ENCODE assay signal across 7 cellular contexts in genomic region chr15:72237286-72238224, GRCh38. TPM values are rescaled to one million over a fixed set of nuclear protein-coding genes. Genes with fewer than 3 reads are reported as not detected.
A peak's percentile ranks its signal among the peaks of the same experiment; 100 is the strongest.
DNase-seq lines count a peak whose midpoint lies in the region; ATAC-seq, FAIRE-seq and TF ChIP-seq lines count a peak whose summit lies in the region.

No MANE protein-coding gene starts in this region.

- DNase-seq in GM18507 (ENCODE audit: extremely low spot score, insufficient read length, low read depth), result no peak
- DNase-seq in Peyer's patch, result peak in 1 of 3 donors; percentile 75
- DNase-seq in activated T-helper 2 cell treated with anti-CD3 and anti-CD28 coated beads, Interferon-gamma antibody, Interleukin-2, Interleukin-4, amounts not matched to agents 10 μg/mL and 5 μg/mL and 100 μg/mL, durations not matched to agents 14 hours and 24 hours and 36 hours (ENCODE audit: low spot score), result peak; percentile 76
- DNase-seq in Right ventricle myocardium superior, result peak; percentile 60
- DNase-seq in stimulated activated CD4-positive, alpha-beta T cell treated with anti-CD3 and anti-CD28 coated beads, Interleukin-15, amount 100 ng/mL, for 24 hours, result peak; percentile 88
- no peak for DNase-seq in DMS153 treated with DMSO at 0.1 percent for 48 hours (lab: John Stamatoyannopoulos, UW; ENCODE audit: unreplicated experiment)

- intact Hi-C loops in activated T-helper 2 cell treated with anti-CD3 and anti-CD28 coated beads, Interferon-gamma antibody, Interleukin-2, Interleukin-4, amounts not matched to agents 10 μg/mL and 5 μg/mL and 100 μg/mL, durations not matched to agents 14 hours and 24 hours and 36 hours (cut with micrococcal nuclease), result loop anchor here (1.0 kb wide), 1 partner anchor 9 kb away; no protein-coding TSS in a partner anchor
- intact Hi-C loops in Right ventricle myocardium superior (cut with DNase I), result no loop called here

- H3K4me1 ChIP-seq in Peyer's patch, result peaks cover 0 to 17% (median 0%) of the 10 kb centered on the region in 4 donors

- peak overlapping the region in 3 of 4 donors; percentile 5 to 15 (median 8) for H3K27ac ChIP-seq in Peyer's patch

- no peaks in the 10 kb centered on the region for H3K9me3 ChIP-seq in Peyer's patch

- H3K4me1 Mint-ChIP-seq in activated T-helper 2 cell treated with anti-CD3 and anti-CD28 coated beads, Interferon-gamma antibody, Interleukin-2, Interleukin-4, amounts not matched to agents 10 μg/mL and 5 μg/mL and 100 μg/mL, durations not matched to agents 14 hours and 24 hours and 36 hours (ENCODE audit: low read depth), result peaks cover 37% of the 10 kb centered on the region

- no peak overlapping the region for H3K4me3 ChIP-seq in Peyer's patch

- peaks cover 0 to 21% (median 0%) of the 10 kb centered on the region in 3 donors for H3K36me3 ChIP-seq in Peyer's patch

- peak; percentile 80 for FAIRE-seq in GM18507 (lab: Jason Lieb, UNC)

- H3K36me3 Mint-ChIP-seq in activated T-helper 2 cell treated with anti-CD3 and anti-CD28 coated beads, Interferon-gamma antibody, Interleukin-2, Interleukin-4, amounts not matched to agents 10 μg/mL and 5 μg/mL and 100 μg/mL, durations not matched to agents 14 hours and 24 hours and 36 hours (ENCODE audit: low read depth), result peaks cover 25% of the 10 kb centered on the region

- peak; percentile 73 for ATAC-seq in HG02938 (IDR thresholded peaks at IDR 0.05; ENCODE audit: unreplicated experiment)
- peak; percentile 77 for ATAC-seq in Right ventricle myocardium superior (ENCODE audit: poor library complexity)

- H3K27me3 Mint-ChIP-seq in activated T-helper 2 cell treated with anti-CD3 and anti-CD28 coated beads, Interferon-gamma antibody, Interleukin-2, Interleukin-4, amounts not matched to agents 10 μg/mL and 5 μg/mL and 100 μg/mL, durations not matched to agents 14 hours and 24 hours and 36 hours (ENCODE audit: low read depth), result no peaks in the 10 kb centered on the region

- peak overlapping the region; percentile 80 for H3K27ac Mint-ChIP-seq in activated T-helper 2 cell treated with anti-CD3 and anti-CD28 coated beads, Interferon-gamma antibody, Interleukin-2, Interleukin-4, amounts not matched to agents 10 μg/mL and 5 μg/mL and 100 μg/mL, durations not matched to agents 14 hours and 24 hours and 36 hours

- no peaks in the 10 kb centered on the region for H3K9me3 Mint-ChIP-seq in activated T-helper 2 cell treated with anti-CD3 and anti-CD28 coated beads, Interferon-gamma antibody, Interleukin-2, Interleukin-4, amounts not matched to agents 10 μg/mL and 5 μg/mL and 100 μg/mL, durations not matched to agents 14 hours and 24 hours and 36 hours

- no peaks in the 10 kb centered on the region for H3K27me3 ChIP-seq in Peyer's patch

- TF ChIP-seq CTCF in Peyer's patch (IDR thresholded peaks at IDR 0.05), result no peak

- H3K4me3 Mint-ChIP-seq in activated T-helper 2 cell treated with anti-CD3 and anti-CD28 coated beads, Interferon-gamma antibody, Interleukin-2, Interleukin-4, amounts not matched to agents 10 μg/mL and 5 μg/mL and 100 μg/mL, durations not matched to agents 14 hours and 24 hours and 36 hours (ENCODE audit: low read depth), result peak overlapping the region; percentile 76

- TF ChIP-seq POLR2A in Peyer's patch (IDR thresholded peaks at IDR 0.05), result no peak

RNA-seq across cellular contexts. Expression of gene PKM, which starts 6.6 kb away (rescaled TPM):
- 100 to 1,000 TPM; 307 to 392 (median 318) TPM for total RNA-seq in Peyer's patch
- 2,347 and 2,391 TPM in 2 replicates for total RNA-seq in activated T-helper 2 cell treated with anti-CD3 and anti-CD28 coated beads, Interferon-gamma antibody, Interleukin-2, Interleukin-4, amounts not matched to agents 10 μg/mL and 5 μg/mL and 100 μg/mL, durations not matched to agents 14 hours and 24 hours and 36 hours
- 1,065 TPM for total RNA-seq in Right ventricle myocardium superior

RNA-seq across cellular contexts. Expression of gene PARP6, which starts 34.8 kb away (rescaled TPM):
- total RNA-seq in Peyer's patch (10 to 100 TPM; 43.8 to 81.8 (median 71.4) TPM), Right ventricle myocardium superior (37.2 TPM)
- total RNA-seq in activated T-helper 2 cell treated with anti-CD3 and anti-CD28 coated beads, Interferon-gamma antibody, Interleukin-2, Interleukin-4, amounts not matched to agents 10 μg/mL and 5 μg/mL and 100 μg/mL, durations not matched to agents 14 hours and 24 hours and 36 hours, result 65.4 and 73.1 TPM in 2 replicates

RNA-seq across cellular contexts. Expression of gene GRAMD2A, which starts 40.0 kb away (rescaled TPM):
- total RNA-seq in Peyer's patch (10 to 100 TPM in 3 of 4 donors, 1 to 10 TPM in 1; 3.3 to 27.8 (median 20.4) TPM), Right ventricle myocardium superior (not detected)
- total RNA-seq in activated T-helper 2 cell treated with anti-CD3 and anti-CD28 coated beads, Interferon-gamma antibody, Interleukin-2, Interleukin-4, amounts not matched to agents 10 μg/mL and 5 μg/mL and 100 μg/mL, durations not matched to agents 14 hours and 24 hours and 36 hours, result not detected in 2 replicates

Comparison
In these comparisons a context has a peak if more than half of its experiments do, and no peak if none do; other contexts are left out.
1. DNase-seq: peak in activated T-helper 2 cell treated with anti-CD3 and anti-CD28 coated beads, Interferon-gamma antibody, Interleukin-2, Interleukin-4, amounts not matched to agents 10 μg/mL and 5 μg/mL and 100 μg/mL, durations not matched to agents 14 hours and 24 hours and 36 hours (single experiment), Right ventricle myocardium superior (single experiment) and stimulated activated CD4-positive, alpha-beta T cell treated with anti-CD3 and anti-CD28 coated beads, Interleukin-15, amount 100 ng/mL, for 24 hours (single experiment); none in GM18507 (single experiment) and DMS153 treated with DMSO at 0.1 percent for 48 hours (single experiment).